Comparison of ENCODE assay signal across 12 cellular contexts in genomic region chr13:72696590-72696989, GRCh38. TPM values are rescaled to one million over a fixed set of nuclear protein-coding genes. Genes with fewer than 3 reads are reported as not detected.
DNase-seq lines count a peak whose midpoint lies in the region; ATAC-seq, FAIRE-seq and TF ChIP-seq lines count a peak whose summit lies in the region.
"Had no signal": no experiment of that assay in that cellular context is flagged by ENCODE, and none has a peak within 500 bp of the region (broad histone marks: within the 10 kb centered on the region; RNA-seq: fewer than 3 reads in every experiment).

No MANE protein-coding gene starts in this region.

- RAD21 ChIA-PET in GM12878 (lab: Charles Lee; ENCODE audit: unreplicated experiment) = no interaction called here

- no peak for FAIRE-seq in GM12878 (lab: Jason Lieb, UNC)

- H3K79me2 ChIP-seq in Loucy (ENCODE audit: insufficient read depth, low read length) (no peaks in the 10 kb centered on the region), GM12878 (ENCODE audit: control insufficient read depth, insufficient read depth, low read length) (no peaks in the 10 kb centered on the region)

- CTCF ChIA-PET in GM12878 (lab: Yijun Ruan, JAX) = interaction anchor here (0.7 to 2.0 kb wide), 5 partner anchors 10 to 62 kb away, joined by 3 to 8 read pairs (median 3); no protein-coding TSS in a partner anchor

- peaks cover 11% of the 10 kb centered on the region for H3K4me1 Mint-ChIP-seq in CD14-positive monocyte
- H3K4me1 Mint-ChIP-seq in activated T-cell treated with anti-CD3 and anti-CD28 coated beads, Interleukin-2, amount 50 U/mL, for 72 hours (ENCODE audit: low read depth) = no peaks in the 10 kb centered on the region
- H3K4me1 Mint-ChIP-seq: activated T-helper 17 cell treated with anti-CD3 and anti-CD28 coated beads, Interleukin-2, amount 50 U/mL, for 72 hours had no signal

- in situ Hi-C loops in GM12878 (cut with MboI) = no loop called here

- no peaks in the 10 kb centered on the region for H3K4me1 ChIP-seq in Loucy (ENCODE audit: insufficient read depth, low read length, poor library complexity, severe bottlenecking)
- no peaks in the 10 kb centered on the region for H3K4me1 ChIP-seq in GM12878 (ENCODE audit: control insufficient read depth, insufficient read depth, low read length)
- no peaks in the 10 kb centered on the region for H3K4me1 ChIP-seq in liver (ENCODE audit: control insufficient read depth in 4 of 4, insufficient read depth in 4 of 4, low read length in 3 of 4)
- no peaks in the 10 kb centered on the region for H3K4me1 ChIP-seq in vagina
- H3K4me1 ChIP-seq: gastrocnemius medialis had no signal

- no peaks in the 10 kb centered on the region for H3K9me3 ChIP-seq in Loucy (ENCODE audit: insufficient read depth, low read depth, low read length)
- no peaks in the 10 kb centered on the region; the same call in 2 of the 3 replicates for H3K9me3 ChIP-seq in GM12878 (replicated peaks; ENCODE audit: control insufficient read depth, insufficient read depth, low read length)
- H3K9me3 ChIP-seq in liver (ENCODE audit: control insufficient read depth in 4 of 4, low read length in 3 of 4) = no peaks in the 10 kb centered on the region
- no peaks in the 10 kb centered on the region for H3K9me3 ChIP-seq in vagina
- H3K9me3 ChIP-seq: gastrocnemius medialis had no signal

- H2AFZ ChIP-seq in Loucy (ENCODE audit: low read length) = no peak overlapping the region
- H2AFZ ChIP-seq in GM12878 (ENCODE audit: control insufficient read depth, low read depth, low read length) = no peak overlapping the region

- H3K9me3 Mint-ChIP-seq in CD14-positive monocyte = peaks cover 0 to 7% (median 3%) of the 10 kb centered on the region in 7 donors
- peaks cover 0 to 3% of the 10 kb centered on the region in 2 donors for H3K9me3 Mint-ChIP-seq in activated T-cell treated with anti-CD3 and anti-CD28 coated beads, Interleukin-2, amount 50 U/mL, for 72 hours
- H3K9me3 Mint-ChIP-seq: activated T-helper 17 cell treated with anti-CD3 and anti-CD28 coated beads, Interleukin-2, amount 50 U/mL, for 72 hours had no signal

- no peaks in the 10 kb centered on the region for H3K36me3 Mint-ChIP-seq in CD14-positive monocyte
- H3K36me3 Mint-ChIP-seq in activated T-cell treated with anti-CD3 and anti-CD28 coated beads, Interleukin-2, amount 50 U/mL, for 72 hours (ENCODE audit: insufficient read depth in 2 of 2) = no peaks in the 10 kb centered on the region

- ATAC-seq in GM12878 = no peak
- ATAC-seq in activated T-cell treated with anti-CD3 and anti-CD28 coated beads, Interleukin-2, amount 50 U/mL, for 72 hours (replicated peaks in 1 of 2) = no peak
- no peak for ATAC-seq in left colon
- ATAC-seq: activated T-helper 17 cell treated with anti-CD3 and anti-CD28 coated beads, Interleukin-2, amount 50 U/mL, for 72 hours; gastrocnemius medialis had no signal

- TF ChIP-seq POLR2A in GM12878 (IDR thresholded peaks at IDR 0.05; ENCODE audit: low read depth, low read length) = no peak
- TF ChIP-seq POLR2A in vagina (IDR thresholded peaks at IDR 0.05) = no peak

- SMC1A ChIA-PET in GM12878 (lab: Charles Lee; ENCODE audit: uncharacterized antibody, unreplicated experiment) = interaction anchor here (1.0 kb wide), 1 partner anchor 53 kb away, joined by 3 read pairs; no protein-coding TSS in a partner anchor

- no peaks in the 10 kb centered on the region for H3K9me2 ChIP-seq in Loucy (replicated peaks; ENCODE audit: low read depth, low read length)

- H3K9ac ChIP-seq in Loucy (ENCODE audit: low read depth, low read length, poor library complexity, severe bottlenecking) (no peak overlapping the region), GM12878 (ENCODE audit: control insufficient read depth, insufficient read depth, low read length) (no peak overlapping the region), liver (ENCODE audit: low read depth in 1 of 2, low read length in 2 of 2) (no peak overlapping the region)

- H3K4me2 ChIP-seq in Loucy (ENCODE audit: low read depth, low read length, poor library complexity, severe bottlenecking) = no peak overlapping the region
- no peak overlapping the region for H3K4me2 ChIP-seq in GM12878 (ENCODE audit: control insufficient read depth, insufficient read depth)

- H3K27ac ChIP-seq in GM12878 (ENCODE audit: control insufficient read depth, insufficient read depth) (no peak overlapping the region), liver (ENCODE audit: low read depth in 1 of 2, low read length in 2 of 2) (no peak overlapping the region), vagina (no peak overlapping the region)
- H3K27ac ChIP-seq: gastrocnemius medialis, SK-N-MC had no signal

- H3K27me3 ChIP-seq in Loucy (ENCODE audit: insufficient read depth, low read length, poor library complexity, severe bottlenecking) = no peaks in the 10 kb centered on the region
- no peaks in the 10 kb centered on the region for H3K27me3 ChIP-seq in GM12878 (replicated peaks in 1 of 2; ENCODE audit: control insufficient read depth in 2 of 2, insufficient read depth in 2 of 2, low read length in 1 of 2)
- no peaks in the 10 kb centered on the region for H3K27me3 ChIP-seq in liver (ENCODE audit: control insufficient read depth in 4 of 4, insufficient read depth in 4 of 4, low read length in 3 of 4)
- H3K27me3 ChIP-seq in vagina = no peaks in the 10 kb centered on the region

- no peak for TF ChIP-seq RAD21 in GM12878 (IDR thresholded peaks at IDR 0.05; ENCODE audit: insufficient read depth, low read depth, low read length)
- TF ChIP-seq RAD21 in liver (IDR thresholded peaks at IDR 0.05) = peak; percentile 68 to 70

- no peak overlapping the region for H3K27ac Mint-ChIP-seq in CD14-positive monocyte
- H3K27ac Mint-ChIP-seq in activated T-cell treated with anti-CD3 and anti-CD28 coated beads, Interleukin-2, amount 50 U/mL, for 72 hours = no peak overlapping the region
- H3K27ac Mint-ChIP-seq: activated T-helper 17 cell treated with anti-CD3 and anti-CD28 coated beads, Interleukin-2, amount 50 U/mL, for 72 hours had no signal

- no peaks in the 10 kb centered on the region for H4K20me1 ChIP-seq in Loucy (ENCODE audit: insufficient read depth, low read length, poor library complexity, severe bottlenecking)
- no peaks in the 10 kb centered on the region for H4K20me1 ChIP-seq in GM12878 (ENCODE audit: control insufficient read depth, insufficient read depth)

- no peak for TF ChIP-seq EP300 in GM12878 (IDR thresholded peaks at IDR 0.05; ENCODE audit: borderline replicate concordance in 1 of 2, control insufficient read depth in 1 of 2, low read depth in 2 of 2, low read length in 2 of 2)

- no TSS peak for BruUV-seq in GM12878 (replicated peaks; lab: Mats Ljungman, UMichigan)

- peak; percentile 32 for TF ChIP-seq CTCF in CD14-positive monocyte (IDR thresholded peaks at IDR 0.05)
- peak; percentile 50 for TF ChIP-seq CTCF in Loucy (conservative IDR thresholded peaks at IDR 0.05; ENCODE audit: low read length)
- TF ChIP-seq CTCF in GM12878 (IDR thresholded peaks at IDR 0.05 in 2 of 3, conservative IDR thresholded peaks at IDR 0.05 in 1 of 3; ENCODE audit: control insufficient read depth in 2 of 3, extremely low read depth in 1 of 3, insufficient read depth in 1 of 3, low read depth in 3 of 3, low read length in 3 of 3) = no peak; a peak in 1 of 6 replicates
- TF ChIP-seq CTCF in liver (IDR thresholded peaks at IDR 0.05; ENCODE audit: low read depth, low read length, missing input control) = peak; percentile 19
- no peak for TF ChIP-seq CTCF in vagina (IDR thresholded peaks at IDR 0.05)

- intact Hi-C loops in CD14-positive monocyte (cut with micrococcal nuclease) = no loop called here
- intact Hi-C loops in GM12878 (cut with micrococcal nuclease; ENCODE audit: unreplicated experiment) = no loop called here
- intact Hi-C loops in vagina (cut with DNase I) = no loop called here
- intact Hi-C loops in left colon (cut with DNase I, micrococcal nuclease) = loop anchor here in 1 of 2 donors (5.0 kb wide), 1 partner anchor 1144 kb away; no protein-coding TSS in a partner anchor

- H3K4me3 Mint-ChIP-seq in CD14-positive monocyte = no peak overlapping the region
- no peak overlapping the region for H3K4me3 Mint-ChIP-seq in activated T-cell treated with anti-CD3 and anti-CD28 coated beads, Interleukin-2, amount 50 U/mL, for 72 hours
- H3K4me3 Mint-ChIP-seq: activated T-helper 17 cell treated with anti-CD3 and anti-CD28 coated beads, Interleukin-2, amount 50 U/mL, for 72 hours had no signal

- H3K36me3 ChIP-seq in Loucy (ENCODE audit: insufficient read depth, low read length) (no peaks in the 10 kb centered on the region), GM12878 (ENCODE audit: control insufficient read depth in 2 of 2, insufficient read depth in 2 of 2, low read length in 1 of 2) (no peaks in the 10 kb centered on the region), liver (ENCODE audit: control insufficient read depth in 4 of 4, insufficient read depth in 3 of 4, low read depth in 1 of 4, low read length in 3 of 4) (no peaks in the 10 kb centered on the region), vagina (no peaks in the 10 kb centered on the region)
- H3K36me3 ChIP-seq: gastrocnemius medialis had no signal

- POLR2A ChIA-PET in GM12878 (lab: Charles Lee) = interaction anchor here (0.6 kb wide), 1 partner anchor 1443 kb away, joined by 3 read pairs; no protein-coding TSS in a partner anchor

- H3K27me3 Mint-ChIP-seq in CD14-positive monocyte (ENCODE audit: low read depth in 3 of 3) = peaks cover 0 to 2% (median 0%) of the 10 kb centered on the region in 3 donors
- no peaks in the 10 kb centered on the region for H3K27me3 Mint-ChIP-seq in activated T-cell treated with anti-CD3 and anti-CD28 coated beads, Interleukin-2, amount 50 U/mL, for 72 hours (ENCODE audit: low read depth)

- no peaks in the 10 kb centered on the region for H3F3A ChIP-seq in Loucy (ENCODE audit: low read depth)

- DNase-seq in CD14-positive monocyte (ENCODE audit: low spot score) (no peak), GM12878 (ENCODE audit: low read depth, low spot score) (no peak), GM19240 (ENCODE audit: insufficient read length, low spot score) (no peak), vagina (ENCODE audit: extremely low spot score in 2 of 2) (no peak), left colon (no peak)
- DNase-seq in activated T-cell treated with anti-CD3 and anti-CD28 coated beads, Interleukin-2, amount 50 U/mL, for 72 hours = no peak
- DNase-seq: gastrocnemius medialis; stimulated activated naive CD4-positive, alpha-beta T cell treated with Interleukin-2 at 50 U/mL for 16 hours had no signal

- WGBS in GM12878 (ENCODE audit: insufficient coverage, insufficient replicate concordance, low lambda C conversion rate, missing lambda C conversion rate) = 5% methylated on average over 1 of the region's 1 CpG
- 8% methylated on average over 1 of the region's 1 CpG for WGBS in liver

- H3K4me3 ChIP-seq in Loucy (ENCODE audit: low read length, poor library complexity, severe bottlenecking) (no peak overlapping the region), GM12878 (no peak overlapping the region), liver (ENCODE audit: low read depth in 1 of 3, low read length in 3 of 3) (no peak overlapping the region), vagina (no peak overlapping the region)
- H3K4me3 ChIP-seq: gastrocnemius medialis, SK-N-MC had no signal

RNA-seq across cellular contexts. Expression of gene MZT1, which starts 30.8 kb away (rescaled TPM):
- polyA plus RNA-seq in CD14-positive monocyte = 1 to 10 TPM; 2.5 to 4.9 TPM
- total RNA-seq in GM12878 (2013; cell fraction: nucleolus; rRNA removed) = 6.3 and 7.4 TPM in 2 replicates
- 19.1 and 24.4 TPM in 2 replicates for total RNA-seq in GM12878 (2014; rRNA removed)
- 23.0 and 24.2 TPM in 2 replicates for total RNA-seq in GM12878 (2014; rRNA removed; fragmentation: Illumina TruSeq; extraction: Trizol)
- total RNA-seq in GM12878 (2021) = 18.8 and 19.0 TPM in 2 replicates
- polyA plus RNA-seq in GM12878 (2011; ENCODE audit: low read depth) = 8.7 TPM
- polyA plus RNA-seq in GM12878 (2011; rRNA removed) = 27.8 and 47.4 TPM in 2 replicates
- polyA plus RNA-seq in GM12878 (2011; cell fraction: cytosol; rRNA removed) = 5.4 and 7.0 TPM in 2 replicates
- polyA plus RNA-seq in GM12878 (2011; cell fraction: nucleus; rRNA removed) = 3.6 and 4.8 TPM in 2 replicates
- 19.8 and 20.9 TPM in 2 replicates for polyA plus RNA-seq in GM12878 (2012)
- polyA plus RNA-seq in GM12878 (2014; fragmentation: Illumina TruSeq; extraction: Trizol) = 16.2 and 24.2 TPM in 2 replicates
- 10 to 100 TPM; 29.2 to 31.8 TPM for polyA plus RNA-seq in GM12878 (2014; fragmentation: Nextera tagmentation; extraction: Ambion mirVana)
- 17.4 and 19.6 TPM in 2 replicates for polyA plus RNA-seq in GM12878 (2014; rRNA removed)
- polyA plus RNA-seq in GM12878 (2016; fragmentation: Nextera tagmentation; extraction: Ambion mirVana) = 10 to 100 TPM; 46.2 to 47.6 TPM
- polyA minus RNA-seq in GM12878 (2011; rRNA and poly(A)+ RNA removed) = 2.5 and 3.7 TPM in 2 replicates
- 1.3 and 2.3 TPM in 2 replicates for polyA minus RNA-seq in GM12878 (2011; cell fraction: cytosol; rRNA and poly(A)+ RNA removed)
- polyA minus RNA-seq in GM12878 (2011; cell fraction: nucleus; rRNA and poly(A)+ RNA removed) = 1.6 and 1.9 TPM in 2 replicates
- total RNA-seq in liver = 10 to 100 TPM in 1 of 2 donors, 1 to 10 TPM in 1; 1.9 to 16.4 TPM
- 1 to 10 TPM; 2.0 to 2.7 TPM for polyA plus RNA-seq in liver
- 10 to 100 TPM; 23.4 to 29.0 TPM for total RNA-seq in activated T-cell treated with anti-CD3 and anti-CD28 coated beads, Interleukin-2, amount 50 U/mL, for 72 hours
- total RNA-seq in vagina = 3.2 TPM
- 1 to 10 TPM; 4.4 to 6.1 TPM for total RNA-seq in left colon

RNA-seq across cellular contexts. Expression of gene BORA, which starts 31.1 kb away (rescaled TPM):
- polyA plus RNA-seq in CD14-positive monocyte (1 to 10 TPM; 2.1 to 4.7 TPM), GM12878 (2011; rRNA removed) (21.9 and 33.0 TPM in 2 replicates), GM12878 (2014; fragmentation: Illumina TruSeq; extraction: Trizol) (31.0 and 40.7 TPM in 2 replicates), GM12878 (2014; fragmentation: Nextera tagmentation; extraction: Ambion mirVana) (10 to 100 TPM; 15.1 to 17.8 TPM), GM12878 (2014; rRNA removed) (13.2 and 15.8 TPM in 2 replicates), GM12878 (2016; fragmentation: Nextera tagmentation; extraction: Ambion mirVana) (10 to 100 TPM; 34.1 to 38.7 TPM), liver (1 to 10 TPM in 1 of 2 donors, under 1 TPM in 1; 0.71 to 1.0 TPM)
- total RNA-seq in GM12878 (2013; cell fraction: nucleolus; rRNA removed) = 14.9 TPM in 2 replicates
- total RNA-seq in GM12878 (2014; rRNA removed) (24.5 and 29.1 TPM in 2 replicates), GM12878 (2014; rRNA removed; fragmentation: Illumina TruSeq; extraction: Trizol) (28.9 and 30.4 TPM in 2 replicates), GM12878 (2021) (16.1 and 17.9 TPM in 2 replicates), liver (10 to 100 TPM in 1 of 2 donors, 1 to 10 TPM in 1; 1.8 to 11.3 TPM), vagina (1.7 TPM), left colon (1 to 10 TPM; 6.9 TPM)
- polyA plus RNA-seq in GM12878 (2011; ENCODE audit: low read depth) = 7.2 TPM
- 9.3 and 14.7 TPM in 2 replicates for polyA plus RNA-seq in GM12878 (2011; cell fraction: cytosol; rRNA removed)
- polyA plus RNA-seq in GM12878 (2011; cell fraction: nucleus; rRNA removed) = 22.9 and 24.6 TPM in 2 replicates
- polyA plus RNA-seq in GM12878 (2012) = 9.2 and 14.8 TPM in 2 replicates
- polyA minus RNA-seq in GM12878 (2011; rRNA and poly(A)+ RNA removed) = 13.4 and 18.0 TPM in 2 replicates
- polyA minus RNA-seq in GM12878 (2011; cell fraction: cytosol; rRNA and poly(A)+ RNA removed) = 5.1 and 5.6 TPM in 2 replicates
- 8.5 and 12.3 TPM in 2 replicates for polyA minus RNA-seq in GM12878 (2011; cell fraction: nucleus; rRNA and poly(A)+ RNA removed)
- 10 to 100 TPM; 26.5 to 34.0 TPM for total RNA-seq in activated T-cell treated with anti-CD3 and anti-CD28 coated beads, Interleukin-2, amount 50 U/mL, for 72 hours

Comparison
In these comparisons a context has a peak if more than half of its experiments do, and no peak if none do; other contexts are left out.
1. CTCF ChIP-seq: peak in CD14-positive monocyte (single experiment), Loucy (single experiment) and liver (single experiment); none in GM12878 (0 of 3) and vagina (0 of 3).